ENCODE assay signal across 35 cellular contexts in genomic region chr17:50074227-50074626, GRCh38.
"Had no signal": no experiment of that assay in that cellular context is flagged by ENCODE, and none has a peak within 500 bp of the region (broad histone marks: within the 10 kb centered on the region; RNA-seq: fewer than 3 reads in every experiment).

No MANE protein-coding gene starts in this region.

- H3K9me3 Mint-ChIP-seq: activated CD4-positive, alpha-beta T cell treated with anti-CD3 and anti-CD28 coated beads, Interleukin-2, amount 10 ng/mL, durations not matched to agents 24 days and 14 days; activated naive CD4-positive, alpha-beta T cell treated with anti-CD3 and anti-CD28 coated beads, Interleukin-2, amount 50 U/mL, for 24 hours; activated naive CD8-positive, alpha-beta T cell treated with anti-CD3 and anti-CD28 coated beads for 36 hours; activated naive CD8-positive, alpha-beta T cell treated with anti-CD3 and anti-CD28 coated beads, Interleukin-2, amount 50 U/mL, for 24 hours; activated T-helper 2 cell treated with anti-CD3 and anti-CD28 coated beads, Interferon-gamma antibody, Interleukin-2, Interleukin-4, amounts not matched to agents 10 μg/mL and 5 μg/mL and 100 μg/mL, durations not matched to agents 14 hours and 24 hours and 36 hours had no signal

- H3K27ac Mint-ChIP-seq: activated CD4-positive, alpha-beta memory T cell treated with anti-CD3 and anti-CD28 coated beads for 36 hours; activated CD4-positive, alpha-beta T cell treated with anti-CD3 and anti-CD28 coated beads for 36 hours; activated CD4-positive, alpha-beta T cell treated with anti-CD3 and anti-CD28 coated beads, Interleukin-2, amount 10 ng/mL, durations not matched to agents 24 days and 14 days; activated CD8-positive, alpha-beta memory T cell treated with anti-CD3 and anti-CD28 coated beads, Interleukin-2, amount 10 ng/mL, durations not matched to agents 7 days and 5 days; activated CD8-positive, alpha-beta T cell treated with anti-CD3 and anti-CD28 coated beads, Interleukin-2, amount 10 ng/mL, durations not matched to agents 7 days and 5 days; activated naive CD4-positive, alpha-beta T cell treated with anti-CD3 and anti-CD28 coated beads for 36 hours; activated naive CD4-positive, alpha-beta T cell treated with anti-CD3 and anti-CD28 coated beads, Interleukin-2, amount 50 U/mL, for 24 hours; activated naive CD8-positive, alpha-beta T cell treated with anti-CD3 and anti-CD28 coated beads for 36 hours; activated naive CD8-positive, alpha-beta T cell treated with anti-CD3 and anti-CD28 coated beads, Interleukin-2, amount 50 U/mL, for 24 hours; activated T-helper 1 cell treated with anti-CD3 and anti-CD28 coated beads, Interleukin-12 subunit alpha, Interleukin-12 subunit beta, Interleukin-2, Interleukin-4 antibody, amounts not matched to agents 30 ng/mL and 10 ng/mL and 1 ng/mL, durations not matched to agents 14 hours and 24 hours and 36 hours; activated T-helper 2 cell treated with anti-CD3 and anti-CD28 coated beads, Interferon-gamma antibody, Interleukin-2, Interleukin-4, amounts not matched to agents 10 μg/mL and 5 μg/mL and 100 μg/mL, durations not matched to agents 14 hours and 24 hours and 36 hours; dendritic cell treated with granulocyte-macrophage colony-stimulating factor and Interleukin-4, amounts not matched to agents 40 ng/mL and 50 ng/mL, for 4 days; T-helper 17 cell had no signal

- H3K27me3 ChIP-seq: adrenal gland, breast epithelium, cardiac muscle cell, dorsolateral prefrontal cortex, esophagus squamous epithelium, gastroesophageal sphincter, heart right ventricle had no signal

- DNase-seq: activated CD4-positive, alpha-beta memory T cell treated with anti-CD3 and anti-CD28 coated beads for 36 hours; activated CD4-positive, alpha-beta T cell treated with anti-CD3 and anti-CD28 coated beads for 36 hours; activated CD4-positive, alpha-beta T cell treated with anti-CD3 and anti-CD28 coated beads, Interleukin-2, amount 10 ng/mL, durations not matched to agents 24 days and 14 days; activated CD4-positive, CD25-positive, alpha-beta regulatory T cell; activated CD4-positive, CD25-positive, alpha-beta regulatory T cell treated with anti-CD3 and anti-CD28 coated beads, Interleukin-2, amount 50 U/mL, for 72 hours; activated CD8-positive, alpha-beta memory T cell treated with anti-CD3 and anti-CD28 coated beads, Interleukin-2, amount 10 ng/mL, durations not matched to agents 7 days and 5 days; activated CD8-positive, alpha-beta memory T cell treated with anti-CD3 and anti-CD28 coated beads, Interleukin-2, amount 50 U/mL, for 4 hours; activated CD8-positive, alpha-beta T cell treated with anti-CD3 and anti-CD28 coated beads, Interleukin-2, amount 10 ng/mL, durations not matched to agents 7 days and 5 days; activated effector memory CD4-positive, alpha-beta T cell treated with anti-CD3 and anti-CD28 coated beads, Interleukin-2, amount 50 U/mL, for 16 hours; activated naive CD4-positive, alpha-beta T cell treated with anti-CD3 and anti-CD28 coated beads for 36 hours; activated naive CD8-positive, alpha-beta T cell treated with anti-CD3 and anti-CD28 coated beads for 36 hours; activated naive CD8-positive, alpha-beta T cell treated with anti-CD3 and anti-CD28 coated beads, Interleukin-2, amount 50 U/mL, for 24 hours; activated T-cell treated with anti-CD3 and anti-CD28 coated beads, Interleukin-2, amount 50 U/mL, for 1 hour; activated T-cell treated with anti-CD3 and anti-CD28 coated beads, Interleukin-2, amount 50 U/mL, for 48 hours; adrenal gland; amygdala; aorta; central memory CD4-positive, alpha-beta T cell; cerebellar nuclear complex; dorsolateral prefrontal cortex; effector memory CD4-positive, alpha-beta T cell; esophagus squamous epithelium; foreskin melanocyte; heart right ventricle; T-helper 1 cell; T-helper 17 cell had no signal

- H3K27ac ChIP-seq: adrenal gland, breast epithelium, cardiac muscle cell, dorsolateral prefrontal cortex, esophagus squamous epithelium, gastroesophageal sphincter, heart right ventricle had no signal

- H3K27me3 Mint-ChIP-seq: activated CD4-positive, alpha-beta memory T cell treated with anti-CD3 and anti-CD28 coated beads for 36 hours; activated CD4-positive, alpha-beta T cell treated with anti-CD3 and anti-CD28 coated beads for 36 hours; activated CD4-positive, alpha-beta T cell treated with anti-CD3 and anti-CD28 coated beads, Interleukin-2, amount 10 ng/mL, durations not matched to agents 24 days and 14 days; activated CD8-positive, alpha-beta memory T cell treated with anti-CD3 and anti-CD28 coated beads, Interleukin-2, amount 10 ng/mL, durations not matched to agents 7 days and 5 days; activated naive CD4-positive, alpha-beta T cell treated with anti-CD3 and anti-CD28 coated beads, Interleukin-2, amount 50 U/mL, for 24 hours; activated naive CD8-positive, alpha-beta T cell treated with anti-CD3 and anti-CD28 coated beads for 36 hours; activated naive CD8-positive, alpha-beta T cell treated with anti-CD3 and anti-CD28 coated beads, Interleukin-2, amount 50 U/mL, for 24 hours; T-helper 17 cell had no signal

- H3K4me1 Mint-ChIP-seq: activated CD4-positive, alpha-beta T cell treated with anti-CD3 and anti-CD28 coated beads for 36 hours; activated CD4-positive, alpha-beta T cell treated with anti-CD3 and anti-CD28 coated beads, Interleukin-2, amount 10 ng/mL, durations not matched to agents 24 days and 14 days; activated naive CD4-positive, alpha-beta T cell treated with anti-CD3 and anti-CD28 coated beads, Interleukin-2, amount 50 U/mL, for 24 hours; activated naive CD8-positive, alpha-beta T cell treated with anti-CD3 and anti-CD28 coated beads for 36 hours; activated naive CD8-positive, alpha-beta T cell treated with anti-CD3 and anti-CD28 coated beads, Interleukin-2, amount 50 U/mL, for 24 hours had no signal

- H3K9me3 ChIP-seq: adrenal gland, breast epithelium, esophagus squamous epithelium, gastroesophageal sphincter had no signal

- ATAC-seq: activated CD4-positive, alpha-beta T cell treated with anti-CD3 and anti-CD28 coated beads for 36 hours; activated CD8-positive, alpha-beta memory T cell treated with anti-CD3 and anti-CD28 coated beads, Interleukin-2, amount 10 ng/mL, durations not matched to agents 7 days and 5 days; activated CD8-positive, alpha-beta T cell treated with anti-CD3 and anti-CD28 coated beads, Interleukin-2, amount 10 ng/mL, durations not matched to agents 7 days and 5 days; activated naive CD8-positive, alpha-beta T cell treated with anti-CD3 and anti-CD28 coated beads, Interleukin-2, amount 50 U/mL, for 24 hours; gastroesophageal sphincter; heart right ventricle; T-helper 17 cell had no signal

- H3K4me3 Mint-ChIP-seq: activated CD4-positive, alpha-beta memory T cell treated with anti-CD3 and anti-CD28 coated beads for 36 hours; activated CD4-positive, alpha-beta T cell treated with anti-CD3 and anti-CD28 coated beads for 36 hours; activated CD4-positive, alpha-beta T cell treated with anti-CD3 and anti-CD28 coated beads, Interleukin-2, amount 10 ng/mL, durations not matched to agents 24 days and 14 days; activated CD8-positive, alpha-beta memory T cell treated with anti-CD3 and anti-CD28 coated beads, Interleukin-2, amount 10 ng/mL, durations not matched to agents 7 days and 5 days; activated CD8-positive, alpha-beta T cell treated with anti-CD3 and anti-CD28 coated beads, Interleukin-2, amount 10 ng/mL, durations not matched to agents 7 days and 5 days; activated naive CD4-positive, alpha-beta T cell treated with anti-CD3 and anti-CD28 coated beads for 36 hours; activated naive CD4-positive, alpha-beta T cell treated with anti-CD3 and anti-CD28 coated beads, Interleukin-2, amount 50 U/mL, for 24 hours; activated naive CD8-positive, alpha-beta T cell treated with anti-CD3 and anti-CD28 coated beads for 36 hours; activated naive CD8-positive, alpha-beta T cell treated with anti-CD3 and anti-CD28 coated beads, Interleukin-2, amount 50 U/mL, for 24 hours; activated T-helper 1 cell treated with anti-CD3 and anti-CD28 coated beads, Interleukin-12 subunit alpha, Interleukin-12 subunit beta, Interleukin-2, Interleukin-4 antibody, amounts not matched to agents 30 ng/mL and 10 ng/mL and 1 ng/mL, durations not matched to agents 14 hours and 24 hours and 36 hours; brain; dendritic cell treated with granulocyte-macrophage colony-stimulating factor and Interleukin-4, amounts not matched to agents 40 ng/mL and 50 ng/mL, for 4 days; T-helper 17 cell had no signal

- H3K4me3 ChIP-seq: adrenal gland, breast epithelium, cardiac muscle cell, coronary artery, dorsolateral prefrontal cortex, esophagus squamous epithelium, gastroesophageal sphincter, heart right ventricle had no signal

- H3K4me1 ChIP-seq: breast epithelium had no signal
